12 cellular contexts compared by ENCODE assay signal in genomic region chr18:56068030-56068671, GRCh38.
DNase-seq lines count a peak whose midpoint lies in the region; ATAC-seq and TF ChIP-seq lines count a peak whose summit lies in the region.
"Had no signal": no experiment of that assay in that cellular context is flagged by ENCODE, and none has a peak within 500 bp of the region (broad histone marks: within the 10 kb centered on the region; RNA-seq: fewer than 3 reads in every experiment).

No MANE protein-coding gene starts in this region.

- intact Hi-C loops in MCF 10A (cut with micrococcal nuclease) (no loop called here), breast epithelium (cut with DNase I; ENCODE audit: low total_unique reads) (no loop called here)

- no peak overlapping the region for H3K27ac ChIP-seq in breast epithelium
- H3K27ac ChIP-seq in SJSA1, result no peak overlapping the region
- peak overlapping the region; percentile 5 for H3K27ac ChIP-seq in subcutaneous abdominal adipose tissue (ENCODE audit: low read depth, low read length)
- H3K27ac ChIP-seq: A549, tibial nerve had no signal

- no peak overlapping the region for H3K9ac ChIP-seq in subcutaneous abdominal adipose tissue (ENCODE audit: low read length in 5 of 5)

- no peak overlapping the region for H3K4me3 Mint-ChIP-seq in MCF 10A (ENCODE audit: unreplicated experiment)
- H3K4me3 Mint-ChIP-seq in effector memory CD8-positive, alpha-beta T cell, result no peak overlapping the region

- TF ChIP-seq POLR2A in breast epithelium (IDR thresholded peaks at IDR 0.05), result no peak

- peaks cover 7% of the 10 kb centered on the region for H3K9me3 Mint-ChIP-seq in MCF 10A (ENCODE audit: unreplicated experiment)
- H3K9me3 Mint-ChIP-seq in effector memory CD8-positive, alpha-beta T cell, result peaks cover 0 to 2% of the 10 kb centered on the region in 2 donors

- DNase-seq in MCF 10A (ENCODE audit: unreplicated experiment) (peak; percentile 43), breast epithelium (ENCODE audit: low spot score in 2 of 2) (no peak), SJSA1 (ENCODE audit: low read depth in 1 of 2, low spot score in 2 of 2) (peak; percentile 43 to 47), fibroblast of the conjunctiva (ENCODE audit: low read depth) (peak; percentile 13), SKM-1 treated with dmso at 0.1 percent for 144 hours (lab: John Stamatoyannopoulos, UW; ENCODE audit: unreplicated experiment) (no peak)
- no peak for DNase-seq in effector memory CD8-positive, alpha-beta T cell
- DNase-seq: activated naive CD4-positive, alpha-beta T cell treated with anti-CD3 and anti-CD28 coated beads, Interleukin-2, amount 50 U/mL, for 16 hours; dermis blood vessel endothelial cell had no signal

- POLR2A ChIA-PET in MCF 10A (lab: Yijun Ruan, JAX), result interaction anchor here (0.7 kb wide), 1 partner anchor 16 kb away, joined by 3 read pairs; no protein-coding TSS in a partner anchor

- H3K27me3 Mint-ChIP-seq in MCF 10A (ENCODE audit: insufficient read depth, unreplicated experiment), result no peaks in the 10 kb centered on the region
- no peaks in the 10 kb centered on the region for H3K27me3 Mint-ChIP-seq in effector memory CD8-positive, alpha-beta T cell

- no peaks in the 10 kb centered on the region for H3K9me3 ChIP-seq in breast epithelium
- H3K9me3 ChIP-seq in SJSA1 (replicated peaks), result no peaks in the 10 kb centered on the region
- no peaks in the 10 kb centered on the region for H3K9me3 ChIP-seq in subcutaneous abdominal adipose tissue (ENCODE audit: control insufficient read depth in 5 of 5, low read length in 5 of 5)
- H3K9me3 ChIP-seq: A549 had no signal

- no TSS peak for BruUV-seq in MCF 10A (replicated peaks; lab: Mats Ljungman, UMichigan)

- ATAC-seq in effector memory CD8-positive, alpha-beta T cell (replicated peaks), result no peak
- no peak for ATAC-seq in HG03095 (IDR thresholded peaks at IDR 0.05; ENCODE audit: unreplicated experiment)
- ATAC-seq: A549 had no signal

- TF ChIP-seq CTCF in MCF 10A (IDR thresholded peaks at IDR 0.05; ENCODE audit: unreplicated experiment), result no peak
- no peak for TF ChIP-seq CTCF in breast epithelium (IDR thresholded peaks at IDR 0.05)

- CTCF ChIA-PET in MCF 10A (lab: Yijun Ruan, JAX), result interaction anchor here (1.0 kb wide), 1 partner anchor 207 kb away, joined by 3 read pairs; no protein-coding TSS in a partner anchor

- H3K4me1 ChIP-seq in breast epithelium (no peaks in the 10 kb centered on the region), SJSA1 (replicated peaks) (peaks cover 14% of the 10 kb centered on the region), subcutaneous abdominal adipose tissue (ENCODE audit: control insufficient read depth in 5 of 5, insufficient read depth in 5 of 5, low read length in 5 of 5) (peaks cover 0 to 25% (median 0%) of the 10 kb centered on the region in 5 donors)
- H3K4me1 ChIP-seq: A549 had no signal

- H3K36me3 ChIP-seq in breast epithelium (no peaks in the 10 kb centered on the region), SJSA1 (no peaks in the 10 kb centered on the region), subcutaneous abdominal adipose tissue (ENCODE audit: control insufficient read depth in 5 of 5, insufficient read depth in 5 of 5, low read length in 5 of 5) (no peaks in the 10 kb centered on the region)
- H3K36me3 ChIP-seq: tibial nerve had no signal

- H3K36me3 Mint-ChIP-seq in MCF 10A (ENCODE audit: insufficient read depth, unreplicated experiment), result no peaks in the 10 kb centered on the region
- H3K36me3 Mint-ChIP-seq in effector memory CD8-positive, alpha-beta T cell (ENCODE audit: insufficient read depth), result no peaks in the 10 kb centered on the region

- peaks cover 7% of the 10 kb centered on the region for H3K4me1 Mint-ChIP-seq in MCF 10A (ENCODE audit: insufficient read depth, unreplicated experiment)
- no peaks in the 10 kb centered on the region for H3K4me1 Mint-ChIP-seq in effector memory CD8-positive, alpha-beta T cell (ENCODE audit: low read depth in 2 of 2)

- no peak overlapping the region for H3K27ac Mint-ChIP-seq in MCF 10A (ENCODE audit: low read depth, unreplicated experiment)
- no peak overlapping the region for H3K27ac Mint-ChIP-seq in effector memory CD8-positive, alpha-beta T cell

- H3K4me3 ChIP-seq in breast epithelium (no peak overlapping the region), SJSA1 (no peak overlapping the region), subcutaneous abdominal adipose tissue (ENCODE audit: low read depth in 1 of 5, low read length in 5 of 5) (no peak overlapping the region)
- H3K4me3 ChIP-seq: A549, tibial nerve had no signal

- H3K27me3 ChIP-seq in breast epithelium (no peaks in the 10 kb centered on the region), SJSA1 (replicated peaks) (no peaks in the 10 kb centered on the region), subcutaneous abdominal adipose tissue (ENCODE audit: control insufficient read depth in 5 of 5, insufficient read depth in 4 of 5, low read length in 5 of 5) (no peaks in the 10 kb centered on the region)
- H3K27me3 ChIP-seq: tibial nerve had no signal

Comparison
In these comparisons a context has a peak if more than half of its experiments do, and no peak if none do; other contexts are left out.
1. DNase-seq: peak in MCF 10A (single experiment), SJSA1 (2 of 2) and fibroblast of the conjunctiva (single experiment); none in breast epithelium (0 of 2), SKM-1 treated with dmso at 0.1 percent for 144 hours (single experiment) and effector memory CD8-positive, alpha-beta T cell (0 of 3).